In the genomic region with DNA sequence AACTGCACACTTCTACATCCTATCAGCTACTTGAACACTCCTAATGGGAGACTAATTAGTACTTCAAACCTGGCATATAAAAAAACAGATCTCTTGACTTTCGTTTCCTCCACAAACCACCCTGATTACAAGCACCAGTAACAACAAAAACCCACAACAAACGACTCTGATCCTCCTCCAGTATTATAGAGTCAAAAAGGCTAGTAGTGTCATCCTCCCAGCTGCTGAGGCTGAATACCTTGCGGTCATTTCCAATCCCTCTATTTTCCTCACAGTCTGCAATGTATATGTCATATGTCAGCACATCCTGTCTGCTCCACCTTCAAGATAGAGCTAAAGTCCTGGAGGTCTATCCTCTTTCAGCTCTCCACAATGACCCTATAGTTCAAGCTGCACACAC, we compare ENCODE assay signal across 32 cellular contexts.
"Had no signal": no experiment of that assay in that cellular context is flagged by ENCODE, and none has a peak within 500 bp of the region (broad histone marks: within the 10 kb centered on the region; RNA-seq: fewer than 3 reads in every experiment).

No MANE protein-coding gene starts in this region.

- H3K36me3 ChIP-seq: SJCRH30 had no signal

- H3K4me2 ChIP-seq: PC-9 had no signal

- H2AFZ ChIP-seq: PC-9 had no signal

- H3K27ac ChIP-seq: PC-9, RWPE1, SJCRH30, SK-N-MC had no signal

- H3K4me3 ChIP-seq: PC-9, SJCRH30, SK-N-MC had no signal

- DNase-seq: Karpas-422, KG1, NCI-H1048, NCI-H1092 treated with DMSO at 0.1 percent for 48 hours, NCI-H1105 treated with DMSO at 0.1 percent for 48 hours, NCI-H1417, NCI-H1436, NCI-H146, NCI-H1694, NCI-H187, NCI-H1930, NCI-H2029 treated with DMSO at 0.1 percent for 48 hours, NCI-H2081 treated with DMSO at 0.1 percent for 48 hours, NCI-H2107, NCI-H2171, NCI-H2227 treated with DMSO at 0.1 percent for 48 hours, NCI-H345, NCI-H446, NCI-H510A treated with DMSO at 0.1 percent for 48 hours, NCI-H524 treated with DMSO at 0.1 percent for 48 hours, NCI-H526 treated with DMSO at 0.1 percent for 48 hours, NCI-H774, PC-9, SHP77, SIG-M5, SJCRH30, T-helper 1 cell had no signal

- H3K4me1 ChIP-seq: SJCRH30 had no signal

- H3K27me3 ChIP-seq: SJCRH30 had no signal

- H3K9me3 ChIP-seq: SJCRH30 had no signal

- ATAC-seq: Panc1, Right ventricle myocardium inferior, SK-N-SH treated with all-trans-retinoic acid at 6 μM for 48 hours had no signal
